In the genomic region with DNA sequence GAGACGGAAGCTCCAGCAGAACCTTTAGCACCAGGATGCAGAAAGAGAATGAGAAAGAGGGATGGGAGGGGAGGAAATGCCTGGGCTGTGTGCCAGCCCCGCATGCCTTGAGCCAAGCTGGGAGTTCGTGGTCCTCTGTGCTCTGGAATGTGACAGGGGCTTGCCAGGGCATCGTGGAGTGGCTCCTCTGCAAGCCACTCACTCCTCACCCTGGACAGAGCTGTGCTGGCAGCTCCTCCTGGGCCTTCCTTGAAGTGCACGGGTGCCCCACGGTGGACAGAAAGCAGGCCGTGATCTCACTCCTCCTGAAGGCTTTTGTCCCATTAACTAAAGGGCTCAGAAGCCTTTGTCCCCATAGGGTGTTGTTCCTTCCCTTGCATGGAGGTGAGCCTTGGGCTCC, we compare ENCODE assay signal across 8 cellular contexts. TPM values are rescaled to one million over a fixed set of nuclear protein-coding genes. Genes with fewer than 3 reads are reported as not detected.
DNase-seq lines count a peak whose midpoint lies in the region; TF ChIP-seq lines count a peak whose summit lies in the region.

No MANE protein-coding gene starts in this region.

- H3K4me3 ChIP-seq in BE2C (ENCODE audit: low read depth, low read length): no peak overlapping the region

- peak; percentile 46 for TF ChIP-seq CTCF in BE2C (IDR thresholded peaks at IDR 0.05; ENCODE audit: low read depth, low read length)

- no peaks in the 10 kb centered on the region; the same call in 1 of the 2 replicates for H3K9me3 ChIP-seq in BE2C

- H3K27me3 ChIP-seq in BE2C: no peaks in the 10 kb centered on the region

- peaks cover 3% of the 10 kb centered on the region for H3K4me1 ChIP-seq in BE2C

- peak; percentile 56 for DNase-seq in BE2C
- peak; percentile 50 for DNase-seq in HK-2 (ENCODE audit: unreplicated experiment)
- DNase-seq in amniotic stem cell (lab: John Stamatoyannopoulos, UW): peak; percentile 56
- peak; percentile 47 to 70 for DNase-seq in hippocampal formation (lab: John Stamatoyannopoulos, UW)
- peak; percentile 41 for DNase-seq in smooth muscle cell of the brain vasculature (ENCODE audit: low read depth, low spot score)
- DNase-seq in stimulated activated naive CD4-positive, alpha-beta T cell (lab: John Stamatoyannopoulos, UW): no peak
- no peak for DNase-seq in activated CD8-positive, alpha-beta memory T cell treated with anti-CD3 and anti-CD28 coated beads for 24 hours
- no peak for DNase-seq in activated naive CD4-positive, alpha-beta T cell treated with Interleukin-2 at 50 U/mL for 16 hours

- no peaks in the 10 kb centered on the region for H3K36me3 ChIP-seq in BE2C

RNA-seq across cellular contexts. Expression of a gene that starts 34.8 kb away (rescaled TPM):
- polyA plus RNA-seq in BE2C (2012; ENCODE audit: insufficient read depth, insufficient read length, low read depth): not detected

RNA-seq across cellular contexts. Expression of a gene that starts 53.2 kb away (rescaled TPM):
- polyA plus RNA-seq in BE2C (2012; ENCODE audit: insufficient read depth, insufficient read length, low read depth): not detected

Comparison
In these comparisons a context has a peak if more than half of its experiments do, and no peak if none do; other contexts are left out.
1. DNase-seq: peak in BE2C (single experiment), HK-2 (single experiment), amniotic stem cell (single experiment), hippocampal formation (2 of 2) and smooth muscle cell of the brain vasculature (single experiment); none in stimulated activated naive CD4-positive, alpha-beta T cell (0 of 6), activated CD8-positive, alpha-beta memory T cell treated with anti-CD3 and anti-CD28 coated beads for 24 hours (single experiment) and activated naive CD4-positive, alpha-beta T cell treated with Interleukin-2 at 50 U/mL for 16 hours (single experiment).